Comparison of ENCODE assay signal across 24 cellular contexts in genomic region chr6:105322499-105323231, GRCh38.
DNase-seq lines count a peak whose midpoint lies in the region; TF ChIP-seq lines count a peak whose summit lies in the region.
"Had no signal": no experiment of that assay in that cellular context is flagged by ENCODE, and none has a peak within 500 bp of the region (broad histone marks: within the 10 kb centered on the region; RNA-seq: fewer than 3 reads in every experiment).

No MANE protein-coding gene starts in this region.

- H3K36me3 ChIP-seq in HEK293 (ENCODE audit: control insufficient read depth in 2 of 2, insufficient read depth in 1 of 2, low read length in 2 of 2) = peaks cover 0 to 44% of the 10 kb centered on the region in 2 experiments; a peak in 1 of 3 replicates

- CTCF ChIA-PET in HEK293 (lab: Yijun Ruan, JAX) = interaction anchor here (0.6 to 1.5 kb wide), 3 partner anchors 40 to 447 kb away, joined by 4 to 5 read pairs (median 5); no protein-coding TSS in a partner anchor

- TF ChIP-seq CTCF in HEK293 (tag by site-specific recombination; IDR thresholded peaks at IDR 0.05) = no peak

- POLR2A ChIA-PET in HEK293 (lab: Yijun Ruan, JAX) = no interaction called here

- DNase-seq in NCI-H1694 treated with DMSO at 0.1 percent for 48 hours (lab: John Stamatoyannopoulos, UW) (peak; percentile 74), SK-MEL-5 (ENCODE audit: low read depth, low spot score) (peak; percentile 77), foreskin melanocyte (peak; percentile 36), activated gamma-delta T cell treated with Interleukin-2 at 50 U/mL for 16 hours (no peak), substantia nigra (lab: John Stamatoyannopoulos, UW) (no peak)
- no peak for DNase-seq in activated CD4-positive, CD25-positive, alpha-beta regulatory T cell (lab: John Stamatoyannopoulos, UW)
- DNase-seq in activated naive CD4-positive, alpha-beta T cell treated with anti-CD3 and anti-CD28 coated beads, Interleukin-2, amount 50 U/mL, for 16 hours = no peak
- DNase-seq: activated CD4-positive, alpha-beta T cell treated with anti-CD3 and anti-CD28 coated beads, Interleukin-2, amount 10 ng/mL, durations not matched to agents 24 days and 14 days; activated naive CD8-positive, alpha-beta T cell treated with anti-CD3 and anti-CD28 coated beads, Interleukin-2, amount 50 U/mL, for 24 hours; brain microvascular endothelial cell; DMS153; effector memory CD8-positive, alpha-beta T cell; esophagus squamous epithelium; GDM1; H7; naive thymus-derived CD4-positive, alpha-beta T cell; NCI-H446 treated with DMSO at 0.1 percent for 48 hours; retina; stimulated activated CD4-positive, alpha-beta T cell treated with anti-CD3 and anti-CD28 coated beads, Interleukin-2, amount 100 ng/mL, for 48 hours; stimulated activated naive CD4-positive, alpha-beta T cell; T-helper 2 cell; thyroid gland had no signal

- in situ Hi-C loops in SK-MEL-5 (cut with HindIII; ENCODE audit: low pct_unique_long_range_greater_than_20kb, low sequenced_read_pairs) = no loop called here

- no peaks in the 10 kb centered on the region for H3K9me3 ChIP-seq in HEK293 (ENCODE audit: control insufficient read depth, insufficient read depth, low read depth, low read length)
- H3K9me3 ChIP-seq: esophagus squamous epithelium, thyroid gland had no signal

- peaks cover 14% of the 10 kb centered on the region for H3K4me1 ChIP-seq in HEK293 (ENCODE audit: control insufficient read depth, insufficient read depth, low read length)

- H3K27ac ChIP-seq in HEK293 (ENCODE audit: extremely low read depth, low read depth, low read length) = no peak overlapping the region
- H3K27ac ChIP-seq in substantia nigra (ENCODE audit: low read depth, low read length, poor library complexity, severe bottlenecking) = no peak overlapping the region
- H3K27ac ChIP-seq: brain microvascular endothelial cell, SK-N-MC, thyroid gland had no signal

- no peak overlapping the region for H3K4me3 ChIP-seq in HEK293 (ENCODE audit: low read depth, low read length)
- H3K4me3 ChIP-seq: esophagus squamous epithelium, SK-N-MC, thyroid gland had no signal

TF ChIP-seq in HEK293, 187 proteins besides CTCF, POLR2A, EP300 and RAD21:
- TF ChIP-seq FEZF1 (tag by site-specific recombination; IDR thresholded peaks at IDR 0.05) = peak; percentile 10; the same call in 1 of the 2 replicates
- TF ChIP-seq ZNF548 (tag by site-specific recombination; IDR thresholded peaks at IDR 0.05) = no peak
- no peak for TF ChIP-seq ZNF175 (tag by site-specific recombination; IDR thresholded peaks at IDR 0.05)
- TF ChIP-seq ZNF473 (tag by site-specific recombination; IDR thresholded peaks at IDR 0.05) = no peak
- TF ChIP-seq ZBTB6 (tag by site-specific recombination; IDR thresholded peaks at IDR 0.05) = no peak

Comparison
In these comparisons a context has a peak if more than half of its experiments do, and no peak if none do; other contexts are left out.
1. DNase-seq: peak in NCI-H1694 treated with DMSO at 0.1 percent for 48 hours (single experiment), SK-MEL-5 (single experiment) and foreskin melanocyte (single experiment); none in activated gamma-delta T cell treated with Interleukin-2 at 50 U/mL for 16 hours (single experiment), activated CD4-positive, CD25-positive, alpha-beta regulatory T cell (0 of 4), substantia nigra (0 of 49) and activated naive CD4-positive, alpha-beta T cell treated with anti-CD3 and anti-CD28 coated beads, Interleukin-2, amount 50 U/mL, for 16 hours (single experiment).